In the genomic region with DNA sequence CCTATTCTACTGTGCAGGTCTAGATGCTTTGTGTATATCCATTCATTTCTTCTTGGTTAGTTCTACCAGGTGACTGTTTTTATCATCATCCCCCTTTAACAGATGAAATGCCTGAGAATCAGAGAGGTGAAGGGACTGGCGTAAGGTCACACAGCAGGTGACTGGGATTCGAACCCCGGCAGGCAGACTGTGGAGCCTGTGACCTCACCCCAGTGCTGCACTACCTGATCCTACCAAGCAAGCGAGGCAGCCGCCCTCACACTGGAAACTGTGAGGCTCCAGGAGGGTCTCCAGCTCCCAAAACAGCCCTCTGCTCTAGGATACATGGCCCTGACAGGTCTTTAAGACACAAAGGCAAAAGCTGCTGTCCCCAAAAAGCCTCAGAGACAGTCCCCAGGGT, we compare ENCODE assay signal across 28 cellular contexts.
"Had no signal": no experiment of that assay in that cellular context is flagged by ENCODE, and none has a peak within 500 bp of the region (broad histone marks: within the 10 kb centered on the region; RNA-seq: fewer than 3 reads in every experiment).

No MANE protein-coding gene starts in this region.

- FAIRE-seq: colon, endometrium, endothelial cell of umbilical vein, frontal cortex had no signal

- DNase-seq: colonic mucosa; cortex of kidney; dermis blood vessel endothelial cell; dorsolateral prefrontal cortex; effector CD4-positive, alpha-beta T cell; effector CD8-positive, alpha-beta T cell; effector memory CD4-positive, alpha-beta T cell; effector memory CD8-positive, alpha-beta T cell; endodermal cell; erythroblast; esophagus squamous epithelium; foreskin fibroblast; foreskin keratinocyte; foreskin melanocyte; gastrocnemius medialis; glutamatergic neuron; head of caudate nucleus; heart left ventricle; heart right ventricle had no signal

- H3K9me3 ChIP-seq: colonic mucosa, esophagus muscularis mucosa, esophagus squamous epithelium, gastrocnemius medialis, gastroesophageal sphincter, heart left ventricle, heart right ventricle had no signal

- H3K4me1 ChIP-seq: colonic mucosa, esophagus muscularis mucosa, esophagus squamous epithelium, foreskin keratinocyte, gastrocnemius medialis, gastroesophageal sphincter, heart left ventricle, heart right ventricle had no signal

- ATAC-seq: effector memory CD8-positive, alpha-beta T cell; esophagus mucosa; foreskin keratinocyte; gastrocnemius medialis; gastroesophageal sphincter; heart left ventricle; heart right ventricle had no signal

- H3K4me3 ChIP-seq: colonic mucosa, coronary artery, dorsolateral prefrontal cortex, esophagus muscularis mucosa, esophagus squamous epithelium, gastrocnemius medialis, gastroesophageal sphincter, heart left ventricle, heart right ventricle had no signal

- H3K36me3 ChIP-seq: colonic mucosa, esophagus muscularis mucosa, esophagus squamous epithelium, gastrocnemius medialis, gastroesophageal sphincter, heart left ventricle, heart right ventricle had no signal

- H3K27ac ChIP-seq: colonic mucosa, coronary artery, dorsolateral prefrontal cortex, epithelial cell of prostate, esophagus muscularis mucosa, esophagus squamous epithelium, foreskin keratinocyte, gastrocnemius medialis, gastroesophageal sphincter, heart left ventricle, heart right ventricle had no signal

- H3K27me3 ChIP-seq: colonic mucosa, foreskin keratinocyte had no signal
